In the genomic region with DNA sequence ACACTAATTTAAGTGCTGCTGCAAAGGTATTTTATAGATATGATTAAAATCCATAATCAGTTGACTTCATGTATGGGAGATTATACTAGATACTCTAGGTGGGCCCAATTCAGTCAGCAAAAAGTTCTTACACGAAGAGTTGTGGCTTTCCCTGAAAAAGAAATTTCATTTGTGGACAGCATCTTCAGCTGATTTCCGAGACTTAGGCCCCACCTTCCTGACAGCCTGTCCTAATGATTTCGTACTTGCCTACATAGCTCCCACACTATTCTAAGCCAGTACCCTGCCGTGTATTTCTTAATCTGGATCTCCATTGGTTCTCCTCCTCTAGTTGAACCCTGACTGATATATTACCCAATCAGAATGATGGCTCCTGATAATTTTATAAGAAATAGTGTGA, we compare ENCODE assay signal across 25 cellular contexts.
"Had no signal": no experiment of that assay in that cellular context is flagged by ENCODE, and none has a peak within 500 bp of the region (broad histone marks: within the 10 kb centered on the region; RNA-seq: fewer than 3 reads in every experiment).

No MANE protein-coding gene starts in this region.

- H3K36me3 ChIP-seq: neural progenitor cell, ovary, right lobe of liver, sigmoid colon, stomach, thoracic aorta, thyroid gland, tibial nerve, upper lobe of left lung, vagina had no signal

- H3K4me1 ChIP-seq: neural progenitor cell, parathyroid adenoma, right lobe of liver, sigmoid colon, stomach, thyroid gland, tibial nerve, vagina had no signal

- H3K27ac ChIP-seq: neural progenitor cell, ovary, parathyroid adenoma, psoas muscle, right lobe of liver, sigmoid colon, stomach, thoracic aorta, thyroid gland, tibial nerve, upper lobe of left lung, vagina had no signal

- ATAC-seq: psoas muscle; right cardiac atrium; right lobe of liver; stimulated activated effector memory CD8-positive, alpha-beta T cell treated with anti-CD3 and anti-CD28 coated beads, Interleukin-12 subunit alpha, Interleukin-12 subunit beta, amount 100 ng/mL, for 72 hours; stimulated activated naive B cell treated with anti-CD40 and anti-IgM and Interleukin-4, amounts not matched to agents 10 μg/mL and 1 μg/mL and 100 μg/mL, for 72 hours had no signal

- FAIRE-seq: small intestine, urothelium cell line had no signal

- DNase-seq: occipital lobe; ovary; posterior cingulate gyrus; psoas muscle; right cardiac atrium; right lobe of liver; sigmoid colon; small intestine; stimulated activated CD4-positive, alpha-beta T cell treated with anti-CD3 and anti-CD28 coated beads, Interleukin-15, amount 100 ng/mL, for 24 hours; stimulated activated CD4-positive, alpha-beta T cell treated with anti-CD3 and anti-CD28 coated beads, Interleukin-2, amount 100 ng/mL, for 24 hours; stimulated activated CD4-positive, alpha-beta T cell treated with anti-CD3 and anti-CD28 coated beads, Interleukin-2, amount 100 ng/mL, for 48 hours; stimulated activated CD4-positive, alpha-beta T cell treated with anti-CD3 and anti-CD28 coated beads, Interleukin-4, amount 100 ng/mL, for 24 hours; stimulated activated naive B cell treated with anti-CD40 and anti-IgM and Interleukin-4, amounts not matched to agents 10 μg/mL and 1 μg/mL and 100 μg/mL, for 72 hours; stimulated activated naive CD4-positive, alpha-beta T cell treated with Interleukin-2 at 50 U/mL for 16 hours; stomach; thyroid gland; trophoblast cell; upper lobe of left lung had no signal

- H3K9me3 ChIP-seq: ovary, psoas muscle, right lobe of liver, sigmoid colon, stomach, thoracic aorta, thyroid gland, tibial nerve, upper lobe of left lung, vagina had no signal

- H3K4me3 ChIP-seq: neural progenitor cell, ovary, psoas muscle, right lobe of liver, sigmoid colon, stomach, thoracic aorta, thyroid gland, tibial nerve, upper lobe of left lung, vagina had no signal

- H3K27me3 ChIP-seq: neural progenitor cell, ovary, right lobe of liver, sigmoid colon, stomach, thyroid gland, tibial nerve, upper lobe of left lung, vagina had no signal
